In genomic region chr9:133030317-133031129, GRCh38 we compare ENCODE assay signal across 8 cellular contexts. TPM values are rescaled to one million over a fixed set of nuclear protein-coding genes. Genes with fewer than 3 reads are reported as not detected.
DNase-seq lines count a peak whose midpoint lies in the region; ATAC-seq, FAIRE-seq and TF ChIP-seq lines count a peak whose summit lies in the region.

TSS of gene GTF3C5 (plus strand) at chr9:133030997. CDS start at chr9:133031012, 15 bp downstream.

- peaks cover 49% of the 10 kb centered on the region for H3K79me2 ChIP-seq in HepG2 (ENCODE audit: insufficient read depth, low read length)

- 0% methylated on average over 10 of the region's 63 CpGs for WGBS in HepG2 (ENCODE audit: low lambda C conversion rate)

- H3K4me3 Mint-ChIP-seq in CD14-positive monocyte: peak within 1 kb of the TSS; percentile 98 to 99

- H3K27me3 ChIP-seq in HepG2 (ENCODE audit: control insufficient read depth in 1 of 2, insufficient read depth in 2 of 2, low read length in 2 of 2): no peaks in the 10 kb centered on the region; a peak in 1 of 5 replicates

- H3K9me3 Mint-ChIP-seq in CD14-positive monocyte: peaks cover 0 to 6% (median 0%) of the 10 kb centered on the region in 7 donors

- peaks cover 2 to 10% of the 10 kb centered on the region in 2 experiments; a peak in 4 of 5 replicates for H3K36me3 ChIP-seq in HepG2 (replicated peaks in 1 of 2; ENCODE audit: control insufficient read depth in 1 of 2, insufficient read depth in 2 of 2, low read length in 2 of 2)

- H3K27ac Mint-ChIP-seq in CD14-positive monocyte: peak within 1 kb of the TSS; percentile 93 to 99 (median 97)

- H4K20me1 ChIP-seq in HepG2 (ENCODE audit: insufficient read depth, low read length): peaks cover 4% of the 10 kb centered on the region; the same call in 1 of the 2 replicates

- H3K4me1 Mint-ChIP-seq in CD14-positive monocyte: peaks cover 40% of the 10 kb centered on the region

- peaks cover 1 to 13% of the 10 kb centered on the region in 2 donors for H3K36me3 Mint-ChIP-seq in CD14-positive monocyte

- peaks cover 0 to 5% (median 3%) of the 10 kb centered on the region in 3 donors for H3K27me3 Mint-ChIP-seq in CD14-positive monocyte (ENCODE audit: low read depth in 3 of 3)

- TF ChIP-seq RAD21 in HepG2 (CRISPR knock-in tag; IDR thresholded peaks at IDR 0.05): peak; percentile 54

- TSS peak; percentile 65 for BruUV-seq in HepG2 (replicated peaks; lab: Mats Ljungman, UMichigan)

- POLR2A ChIA-PET in HepG2 (lab: Yijun Ruan, JAX): interaction anchor here (0.6 to 2.3 kb wide), 36 partner anchors 9 to 1134 kb away, joined by 3 to 27 read pairs (median 4); partner anchors contain the start of genes CACFD1, DDX31, GTF3C4 and SETX

- ATAC-seq in GM19397 (IDR thresholded peaks at IDR 0.05; ENCODE audit: unreplicated experiment): peak; percentile 92
- ATAC-seq in HG03571 (IDR thresholded peaks at IDR 0.05; ENCODE audit: unreplicated experiment): peak; percentile 92
- peak; percentile 98 for ATAC-seq in HepG2

- H3K4me3 ChIP-seq in HepG2 (replicated peaks in 1 of 3; ENCODE audit: insufficient read depth in 1 of 3, low read depth in 2 of 3, low read length in 3 of 3): peak within 1 kb of the TSS; percentile 95 to 99 (median 99)

- H3K27ac ChIP-seq in HepG2 (ENCODE audit: extremely low read length, insufficient read depth, low read length): peak within 1 kb of the TSS; percentile 85

- DNase-seq in CD14-positive monocyte (ENCODE audit: low spot score) (peak; percentile 93), NCI-H82 (lab: John Stamatoyannopoulos, UW) (peak; percentile 99), dermis microvascular lymphatic vessel endothelial cell (ENCODE audit: low read depth in 2 of 2) (peak; percentile 99 to 100), HepG2 (ENCODE audit: low spot score) (peak; percentile 99)
- peak; percentile 88 to 92 for DNase-seq in activated CD4-positive, alpha-beta T cell treated with anti-CD3 and anti-CD28 coated beads, Interleukin-2, amount 50 U/mL, for 48 hours
- DNase-seq in stimulated activated CD4-positive, alpha-beta T cell treated with anti-CD3 and anti-CD28 coated beads, Interleukin-4, amount 100 ng/mL, for 1 hour: peak; percentile 89

- H3K9ac ChIP-seq in HepG2 (ENCODE audit: insufficient read depth, low read depth, low read length): peak within 1 kb of the TSS; percentile 93

- H3K4me2 ChIP-seq in HepG2 (ENCODE audit: low read depth, low read length): peak within 1 kb of the TSS; percentile 95

- TF ChIP-seq CTCF in CD14-positive monocyte (IDR thresholded peaks at IDR 0.05): no peak
- no peak for TF ChIP-seq CTCF in HepG2 (CRISPR knock-in tag; IDR thresholded peaks at IDR 0.05)

- CTCF ChIA-PET in HepG2 (lab: Yijun Ruan, JAX; ENCODE audit: low intra/inter-chr PET ratio, low total read pairs): no interaction called here

- 0 out of 4 replicates have a peak, but pooled peaks of 1 of the 2 experiments have one; percentile 22 for TF ChIP-seq EP300 in HepG2 (IDR thresholded peaks at IDR 0.05; ENCODE audit: low read depth in 2 of 2, low read length in 2 of 2)
- TF ChIP-seq EP300 in HepG2 (CRISPR knock-in tag; IDR thresholded peaks at IDR 0.05; ENCODE audit: borderline replicate concordance): no peak; the same call in 1 of the 2 replicates

- intact Hi-C loops in CD14-positive monocyte (cut with micrococcal nuclease): loop anchor here (5.0 to 10.0 kb wide), 4 partner anchors 67 to 344 kb away; partner anchors contain the start of genes STKLD1 (in 1 of the 2) and SURF4 (in 1 of the 2)
- intact Hi-C loops in HepG2 (cut with micrococcal nuclease; ENCODE audit: unreplicated experiment): no loop called here

- peak; percentile 98 for FAIRE-seq in HepG2 (lab: Jason Lieb, UNC)

- peak within 1 kb of the TSS; percentile 87 for H2AFZ ChIP-seq in HepG2 (ENCODE audit: low read length)

- peak; percentile 68 to 87 for TF ChIP-seq POLR2A in HepG2 (IDR thresholded peaks at IDR 0.05; ENCODE audit: insufficient read depth in 1 of 2, low read depth in 2 of 2, low read length in 2 of 2)

- H3K4me1 ChIP-seq in HepG2 (ENCODE audit: insufficient read depth, low read length): peaks cover 42% of the 10 kb centered on the region

- in situ Hi-C loops in HepG2 (cut with HindIII; ENCODE audit: extremely low pct_ligation_motif_present, low pct_unique_long_range_greater_than_20kb): no loop called here

- H3K9me3 ChIP-seq in HepG2 (ENCODE audit: low read length): no peaks in the 10 kb centered on the region

TF ChIP-seq in HepG2, 621 proteins besides CTCF, POLR2A, EP300 and RAD21 (continues in another document):
- TF ChIP-seq SMARCC2 (IDR thresholded peaks at IDR 0.05) (no peak), U2AF2 (IDR thresholded peaks at IDR 0.05; ENCODE audit: low read depth, low read length) (no peak), ZSCAN9 (CRISPR knock-in tag; IDR thresholded peaks at IDR 0.05; ENCODE audit: borderline replicate concordance) (0 out of 2 replicates have a peak, but pooled peaks have one; percentile 0), CBFB (CRISPR knock-in tag; IDR thresholded peaks at IDR 0.05) (peak; percentile 73; the same call in 1 of the 2 replicates), ZNF260 (CRISPR knock-in tag; IDR thresholded peaks at IDR 0.05; ENCODE audit: borderline replicate concordance, low read depth) (no peak), ZNF761 (CRISPR knock-in tag; conservative IDR thresholded peaks at IDR 0.05) (no peak), ZNF317 (CRISPR knock-in tag; IDR thresholded peaks at IDR 0.05) (no peak), ZSCAN30 (CRISPR knock-in tag; IDR thresholded peaks at IDR 0.05) (0 out of 2 replicates have a peak, but pooled peaks have one; percentile 50), REPIN1 (CRISPR knock-in tag; IDR thresholded peaks at IDR 0.05; ENCODE audit: borderline replicate concordance, low read depth) (peak; percentile 53; the same call in 1 of the 2 replicates)
- TF ChIP-seq, protein P1, sequence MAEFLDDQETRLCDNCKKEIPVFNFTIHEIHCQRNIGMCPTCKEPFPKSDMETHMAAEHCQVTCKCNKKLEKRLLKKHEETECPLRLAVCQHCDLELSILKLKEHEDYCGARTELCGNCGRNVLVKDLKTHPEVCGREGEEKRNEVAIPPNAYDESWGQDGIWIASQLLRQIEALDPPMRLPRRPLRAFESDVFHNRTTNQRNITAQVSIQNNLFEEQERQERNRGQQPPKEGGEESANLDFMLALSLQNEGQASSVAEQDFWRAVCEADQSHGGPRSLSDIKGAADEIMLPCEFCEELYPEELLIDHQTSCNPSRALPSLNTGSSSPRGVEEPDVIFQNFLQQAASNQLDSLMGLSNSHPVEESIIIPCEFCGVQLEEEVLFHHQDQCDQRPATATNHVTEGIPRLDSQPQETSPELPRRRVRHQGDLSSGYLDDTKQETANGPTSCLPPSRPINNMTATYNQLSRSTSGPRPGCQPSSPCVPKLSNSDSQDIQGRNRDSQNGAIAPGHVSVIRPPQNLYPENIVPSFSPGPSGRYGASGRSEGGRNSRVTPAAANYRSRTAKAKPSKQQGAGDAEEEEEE (CRISPR knock-in tag; IDR thresholded peaks at IDR 0.05; ENCODE audit: borderline replicate concordance): no peak
- TF ChIP-seq, protein P2, sequence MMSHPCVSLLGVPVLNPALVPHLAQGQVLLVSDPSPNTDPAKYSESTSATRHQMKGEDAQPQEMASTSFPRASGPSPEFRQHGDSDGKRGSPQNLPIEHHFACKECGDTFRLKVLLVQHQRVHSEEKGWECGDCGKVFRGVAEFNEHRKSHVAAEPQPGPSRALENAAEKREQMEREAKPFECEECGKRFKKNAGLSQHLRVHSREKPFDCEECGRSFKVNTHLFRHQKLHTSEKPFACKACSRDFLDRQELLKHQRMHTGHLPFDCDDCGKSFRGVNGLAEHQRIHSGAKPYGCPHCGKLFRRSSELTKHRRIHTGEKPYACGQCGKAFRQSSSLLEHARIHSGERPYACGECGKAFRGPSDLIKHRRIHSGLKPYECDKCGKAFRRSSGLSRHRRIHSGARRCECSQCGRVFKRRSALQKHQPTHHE (CRISPR knock-in tag; IDR thresholded peaks at IDR 0.05; ENCODE audit: borderline replicate concordance): no peak

RNA-seq across cellular contexts. Expression of gene GTF3C5, which starts in this region (rescaled TPM):
- polyA plus RNA-seq in CD14-positive monocyte: 10 to 100 TPM; 21.3 to 24.4 TPM
- total RNA-seq in dermis microvascular lymphatic vessel endothelial cell: 37.4 and 44.5 TPM in 2 replicates
- total RNA-seq in HepG2 (2016; rRNA removed; fragmentation: Illumina TruSeq; extraction: Trizol): 43.4 and 66.9 TPM in 2 replicates
- 11.7 and 12.3 TPM in 2 replicates for total RNA-seq in HepG2 (2016; cell fraction: cytosol; rRNA removed; fragmentation: Illumina TruSeq; extraction: Trizol; ENCODE audit: low read depth)
- total RNA-seq in HepG2 (2016; cell fraction: insoluble cytoplasmic fraction; rRNA removed; fragmentation: Illumina TruSeq; extraction: Trizol): 37.9 and 65.5 TPM in 2 replicates
- 20.2 and 20.6 TPM in 2 replicates for total RNA-seq in HepG2 (2016; cell fraction: membrane; rRNA removed; fragmentation: Illumina TruSeq; extraction: Trizol)
- 76.0 and 76.7 TPM in 2 replicates for total RNA-seq in HepG2 (2016; cell fraction: nucleus; rRNA removed; fragmentation: Illumina TruSeq; extraction: Trizol)
- 92.6 and 110 TPM in 2 replicates for polyA plus RNA-seq in HepG2 (2011; rRNA removed)
- 46.1 and 57.8 TPM in 2 replicates for polyA plus RNA-seq in HepG2 (2011; cell fraction: cytosol; rRNA removed)
- 477 and 487 TPM in 2 replicates for polyA plus RNA-seq in HepG2 (2011; cell fraction: nucleus; rRNA removed)
- polyA plus RNA-seq in HepG2 (2012): 45.0 and 56.0 TPM in 2 replicates
- polyA plus RNA-seq in HepG2 (2016; cell fraction: cytosol; fragmentation: Illumina TruSeq; extraction: Trizol; ENCODE audit: low read depth): 5.5 and 5.8 TPM in 2 replicates
- polyA plus RNA-seq in HepG2 (2016; cell fraction: insoluble cytoplasmic fraction; fragmentation: Illumina TruSeq; extraction: Trizol; ENCODE audit: low read depth): 45.6 and 51.5 TPM in 2 replicates
- polyA plus RNA-seq in HepG2 (2016; cell fraction: membrane; fragmentation: Illumina TruSeq; extraction: Trizol; ENCODE audit: low read depth): 13.2 and 13.8 TPM in 2 replicates
- polyA plus RNA-seq in HepG2 (2016; cell fraction: nucleus; fragmentation: Illumina TruSeq; extraction: Trizol; ENCODE audit: insufficient read depth, low read depth): 196 and 212 TPM in 2 replicates
- polyA minus RNA-seq in HepG2 (2011; rRNA and poly(A)+ RNA removed; ENCODE audit: low replicate concordance): 27.9 and 79.3 TPM in 2 replicates
- 24.3 and 26.7 TPM in 2 replicates for polyA minus RNA-seq in HepG2 (2011; cell fraction: cytosol; rRNA and poly(A)+ RNA removed)
- 98.5 and 99.1 TPM in 2 replicates for polyA minus RNA-seq in HepG2 (2011; cell fraction: nucleus; rRNA and poly(A)+ RNA removed)

Comparison
In these comparisons a context has a peak if more than half of its experiments do, and no peak if none do; other contexts are left out.
1. Peak in every context shown above with its lines: DNase-seq, ATAC-seq, H3K4me3 ChIP-seq and H3K27ac ChIP-seq.